15 cellular contexts compared by ENCODE assay signal in the genomic region with DNA sequence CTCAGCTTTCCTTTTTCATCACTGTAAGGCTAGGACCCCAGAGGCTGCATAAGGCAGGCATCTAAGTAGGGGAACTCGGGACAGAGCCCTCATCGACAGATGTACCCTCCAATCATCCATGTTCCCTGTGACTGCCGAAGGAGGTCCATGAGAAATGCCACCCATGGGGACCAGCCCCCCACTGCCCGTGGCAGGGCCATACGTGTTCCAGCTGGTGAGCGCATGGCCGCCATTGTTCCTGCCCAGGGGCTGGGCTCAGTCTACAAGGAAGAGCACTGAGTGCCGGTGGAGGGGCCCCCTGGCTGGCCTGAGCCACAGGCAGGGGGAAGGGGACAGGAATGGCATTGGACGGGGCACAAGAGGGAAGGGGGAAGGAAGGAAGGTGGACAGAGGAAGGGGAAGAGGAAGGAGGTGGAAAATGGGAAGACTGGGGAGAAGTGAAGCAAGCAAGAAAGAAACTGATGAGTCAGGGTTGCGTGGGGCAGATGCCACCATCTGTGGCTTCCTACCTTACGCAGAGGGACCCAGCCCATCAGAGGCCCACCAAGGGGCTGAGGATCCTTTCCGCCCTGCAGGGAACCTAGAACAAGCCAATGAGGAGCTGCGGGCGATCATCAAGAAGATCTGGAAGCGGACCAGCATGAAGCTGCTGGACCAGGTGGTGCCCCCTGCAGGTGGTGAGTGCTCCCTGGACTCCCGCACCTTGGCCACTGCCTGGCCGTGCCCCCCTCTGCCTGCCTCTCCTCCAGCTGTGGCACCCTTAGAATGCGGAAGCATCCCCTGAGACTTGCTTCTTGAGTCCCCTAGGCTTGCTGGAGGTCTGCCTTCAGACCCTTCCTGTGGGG.
DNase-seq lines count a peak whose midpoint lies in the region; ATAC-seq, FAIRE-seq and TF ChIP-seq lines count a peak whose summit lies in the region.
"Had no signal": no experiment of that assay in that cellular context is flagged by ENCODE, and none has a peak within 500 bp of the region (broad histone marks: within the 10 kb centered on the region; RNA-seq: fewer than 3 reads in every experiment).

No MANE protein-coding gene starts in this region.

- no peak overlapping the region for H3K4me3 ChIP-seq in AG10803 (ENCODE audit: low read length)
- H3K4me3 ChIP-seq in H7 (ENCODE audit: insufficient read depth, low read depth, low read length): no peak overlapping the region
- no peak overlapping the region for H3K4me3 ChIP-seq in keratinocyte (ENCODE audit: control insufficient read depth in 2 of 3, extremely low read depth in 1 of 3, insufficient read depth in 2 of 3, low read depth in 1 of 3, low read length in 3 of 3)
- H3K4me3 ChIP-seq: HAP-1 had no signal

- H3K4me3 Mint-ChIP-seq in T-cell: no peak overlapping the region
- H3K4me3 Mint-ChIP-seq: activated T-helper 17 cell treated with anti-CD3 and anti-CD28 coated beads, Interleukin-2, amount 50 U/mL, for 72 hours; CD4-positive, CD25-positive, alpha-beta regulatory T cell; T-helper 17 cell had no signal

- no peaks in the 10 kb centered on the region for H3K9me3 ChIP-seq in keratinocyte (ENCODE audit: control insufficient read depth, low read depth, low read length)
- H3K9me3 ChIP-seq: HAP-1 had no signal

- no peak overlapping the region for H3K27ac Mint-ChIP-seq in T-cell
- H3K27ac Mint-ChIP-seq: activated T-helper 17 cell treated with anti-CD3 and anti-CD28 coated beads, Interleukin-2, amount 50 U/mL, for 72 hours; CD4-positive, CD25-positive, alpha-beta regulatory T cell; T-helper 17 cell had no signal

- dilution Hi-C loops in keratinocyte (cut with MboI; ENCODE audit: extremely low pct_ligation_motif_present, low sequenced_read_pairs): no loop called here

- H3K27me3 Mint-ChIP-seq in T-cell: no peaks in the 10 kb centered on the region
- H3K27me3 Mint-ChIP-seq: activated T-helper 17 cell treated with anti-CD3 and anti-CD28 coated beads, Interleukin-2, amount 50 U/mL, for 72 hours; CD4-positive, CD25-positive, alpha-beta regulatory T cell; T-helper 17 cell had no signal

- no peaks in the 10 kb centered on the region for H3K36me3 ChIP-seq in H7 (replicated peaks; ENCODE audit: control insufficient read depth, insufficient read depth, low read length)
- no peaks in the 10 kb centered on the region for H3K36me3 ChIP-seq in keratinocyte (ENCODE audit: control insufficient read depth in 2 of 2, extremely low read depth in 1 of 2, insufficient read depth in 2 of 2, low read length in 2 of 2)
- H3K36me3 ChIP-seq: HAP-1 had no signal

- H3K36me3 Mint-ChIP-seq in T-cell: peaks cover 4% of the 10 kb centered on the region

- H3K4me1 Mint-ChIP-seq in T-cell: no peaks in the 10 kb centered on the region
- H3K4me1 Mint-ChIP-seq: activated T-helper 17 cell treated with anti-CD3 and anti-CD28 coated beads, Interleukin-2, amount 50 U/mL, for 72 hours; CD4-positive, CD25-positive, alpha-beta regulatory T cell; T-helper 17 cell had no signal

- no peak overlapping the region for H3K4me2 ChIP-seq in keratinocyte (ENCODE audit: control insufficient read depth, extremely low read depth, insufficient read depth, low read depth, low read length)

- CTCF ChIA-PET in T-cell (lab: Charles Lee): interaction anchor here in 1 of 2 donors (0.7 kb wide), 1 partner anchor 56 kb away, joined by 4 read pairs; no protein-coding TSS in a partner anchor

- 0 out of 2 replicates have a peak, but pooled peaks have one; percentile 6 for TF ChIP-seq CTCF in AG10803 (conservative IDR thresholded peaks at IDR 0.05; ENCODE audit: low read length)
- TF ChIP-seq CTCF in keratinocyte (optimal IDR thresholded peaks at IDR 0.05 in 1 of 3, IDR thresholded peaks at IDR 0.05 in 1 of 3, conservative IDR thresholded peaks at IDR 0.05 in 1 of 3; ENCODE audit: extremely low read depth in 1 of 3, insufficient read depth in 2 of 3, low read length in 3 of 3): peak in 2 of 3 experiments; percentile 19 to 34

- DNase-seq in AG10803 (ENCODE audit: low read depth) (no peak), H7 (peak; percentile 75), keratinocyte (ENCODE audit: low read depth, low spot score) (no peak), T-cell (no peak), HPDE6-E6E7 (ENCODE audit: extremely low spot score) (no peak), T-helper 2 cell (no peak), HuH-7 (ENCODE audit: low spot score) (no peak)
- peak; percentile 48 for DNase-seq in activated CD8-positive, alpha-beta memory T cell treated with anti-CD3 and anti-CD28 coated beads, Interleukin-2, amount 50 U/mL, for 48 hours
- DNase-seq: CD4-positive, CD25-positive, alpha-beta regulatory T cell; NCI-H1048; stimulated activated CD4-positive, alpha-beta T cell treated with anti-CD3 and anti-CD28 coated beads, Interleukin-2, amount 100 ng/mL, for 48 hours; T-helper 17 cell had no signal

- H4K20me1 ChIP-seq in keratinocyte (ENCODE audit: control insufficient read depth, extremely low read depth, insufficient read depth, low read length): peaks cover 2% of the 10 kb centered on the region

- no peak overlapping the region for H3K9ac ChIP-seq in keratinocyte (ENCODE audit: control insufficient read depth, extremely low read depth, insufficient read depth, low read length)

- H3K9me1 ChIP-seq in keratinocyte (ENCODE audit: control insufficient read depth, extremely low read depth, insufficient read depth, low read length): no peaks in the 10 kb centered on the region

- no peak for FAIRE-seq in keratinocyte (lab: Jason Lieb, UNC)
- FAIRE-seq: islet of Langerhans had no signal

- no peak overlapping the region for H3K27ac ChIP-seq in keratinocyte (ENCODE audit: control insufficient read depth, insufficient read depth, low read length)

- POLR2A ChIA-PET in T-cell (lab: Charles Lee): interaction anchor here in 1 of 2 donors (0.6 kb wide), 1 partner anchor 9 kb away, joined by 3 read pairs; no protein-coding TSS in a partner anchor

- H3K79me2 ChIP-seq in keratinocyte (ENCODE audit: control insufficient read depth, insufficient read depth, low read length): no peaks in the 10 kb centered on the region

- no peaks in the 10 kb centered on the region for H3K9me3 Mint-ChIP-seq in T-cell
- H3K9me3 Mint-ChIP-seq: activated T-helper 17 cell treated with anti-CD3 and anti-CD28 coated beads, Interleukin-2, amount 50 U/mL, for 72 hours; CD4-positive, CD25-positive, alpha-beta regulatory T cell had no signal

- H3K27me3 ChIP-seq in H7 (ENCODE audit: control insufficient read depth, insufficient read depth, low read length): no peaks in the 10 kb centered on the region
- no peaks in the 10 kb centered on the region for H3K27me3 ChIP-seq in keratinocyte (ENCODE audit: control insufficient read depth, extremely low read depth, insufficient read depth, low read length)

- ATAC-seq in T-cell (replicated peaks in 1 of 4): no peak
- ATAC-seq: activated T-helper 17 cell treated with anti-CD3 and anti-CD28 coated beads, Interleukin-2, amount 50 U/mL, for 72 hours; T-helper 17 cell had no signal

- no peak overlapping the region for H2AFZ ChIP-seq in keratinocyte (ENCODE audit: control insufficient read depth, low read length)

- no peaks in the 10 kb centered on the region for H3K4me1 ChIP-seq in keratinocyte (ENCODE audit: control insufficient read depth, extremely low read depth, insufficient read depth, low read length)
- H3K4me1 ChIP-seq: HAP-1 had no signal

Comparison
In these comparisons a context has a peak if more than half of its experiments do, and no peak if none do; other contexts are left out.
1. DNase-seq: peak in H7 (single experiment) and activated CD8-positive, alpha-beta memory T cell treated with anti-CD3 and anti-CD28 coated beads, Interleukin-2, amount 50 U/mL, for 48 hours (single experiment); none in AG10803 (single experiment), keratinocyte (single experiment), T-cell (0 of 34), HPDE6-E6E7 (single experiment), T-helper 2 cell (0 of 5) and HuH-7 (single experiment).